1 cellular context compared by ENCODE assay signal in the genomic region with DNA sequence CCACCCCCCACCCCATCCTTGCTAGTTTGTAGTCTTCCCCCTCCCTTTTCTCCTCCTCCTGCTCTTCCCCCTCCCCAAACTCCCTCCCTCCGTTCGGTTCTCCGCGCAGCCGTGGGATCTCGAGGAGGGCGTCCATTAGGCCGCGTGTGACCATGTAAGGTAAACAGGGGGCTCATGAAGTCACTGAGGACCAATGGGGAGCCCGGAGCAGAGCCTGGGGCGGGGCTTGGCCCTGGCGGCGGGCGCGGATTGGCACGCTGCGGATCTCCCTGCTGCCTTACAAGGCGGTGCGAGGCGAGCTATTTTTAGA.
TF ChIP-seq lines count a peak whose summit lies in the region.

No MANE protein-coding gene starts in this region.

TF ChIP-seq in K562, 482 proteins besides CTCF, POLR2A, EP300 and RAD21 (continued from another document and continues in another):
- TF ChIP-seq, protein P1, sequence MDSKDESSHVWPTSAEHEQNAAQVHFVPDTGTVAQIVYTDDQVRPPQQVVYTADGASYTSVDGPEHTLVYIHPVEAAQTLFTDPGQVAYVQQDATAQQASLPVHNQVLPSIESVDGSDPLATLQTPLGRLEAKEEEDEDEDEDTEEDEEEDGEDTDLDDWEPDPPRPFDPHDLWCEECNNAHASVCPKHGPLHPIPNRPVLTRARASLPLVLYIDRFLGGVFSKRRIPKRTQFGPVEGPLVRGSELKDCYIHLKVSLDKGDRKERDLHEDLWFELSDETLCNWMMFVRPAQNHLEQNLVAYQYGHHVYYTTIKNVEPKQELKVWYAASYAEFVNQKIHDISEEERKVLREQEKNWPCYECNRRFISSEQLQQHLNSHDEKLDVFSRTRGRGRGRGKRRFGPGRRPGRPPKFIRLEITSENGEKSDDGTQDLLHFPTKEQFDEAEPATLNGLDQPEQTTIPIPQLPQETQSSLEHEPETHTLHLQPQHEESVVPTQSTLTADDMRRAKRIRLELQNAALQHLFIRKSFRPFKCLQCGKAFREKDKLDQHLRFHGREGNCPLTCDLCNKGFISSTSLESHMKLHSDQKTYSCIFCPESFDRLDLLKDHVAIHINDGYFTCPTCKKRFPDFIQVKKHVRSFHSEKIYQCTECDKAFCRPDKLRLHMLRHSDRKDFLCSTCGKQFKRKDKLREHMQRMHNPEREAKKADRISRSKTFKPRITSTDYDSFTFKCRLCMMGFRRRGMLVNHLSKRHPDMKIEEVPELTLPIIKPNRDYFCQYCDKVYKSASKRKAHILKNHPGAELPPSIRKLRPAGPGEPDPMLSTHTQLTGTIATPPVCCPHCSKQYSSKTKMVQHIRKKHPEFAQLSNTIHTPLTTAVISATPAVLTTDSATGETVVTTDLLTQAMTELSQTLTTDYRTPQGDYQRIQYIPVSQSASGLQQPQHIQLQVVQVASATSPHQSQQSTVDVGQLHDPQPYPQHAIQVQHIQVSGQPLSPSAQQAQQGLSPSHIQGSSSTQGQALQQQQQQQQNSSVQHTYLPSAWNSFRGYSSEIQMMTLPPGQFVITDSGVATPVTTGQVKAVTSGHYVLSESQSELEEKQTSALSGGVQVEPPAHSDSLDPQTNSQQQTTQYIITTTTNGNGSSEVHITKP (IDR thresholded peaks at IDR 0.05; ENCODE audit: partially characterized antibody): no peak
- TF ChIP-seq ZNF431 (CRISPR knock-in tag; IDR thresholded peaks at IDR 0.05) (no peak), BRCA1 (IDR thresholded peaks at IDR 0.05) (no peak), BRCA1 (CRISPR knock-in tag; IDR thresholded peaks at IDR 0.05) (no peak), CEBPB (tag; IDR thresholded peaks at IDR 0.05) (no peak), JUND (IDR thresholded peaks at IDR 0.05; ENCODE audit: borderline replicate concordance, low read depth, low read length) (peak; percentile 54), JUND (tag; IDR thresholded peaks at IDR 0.05; ENCODE audit: borderline replicate concordance, low read depth, low read length) (no peak; the same call in 2 of the 3 replicates), SMARCA5 (IDR thresholded peaks at IDR 0.05) (no peak), CREBBP (IDR thresholded peaks at IDR 0.05; ENCODE audit: low read depth, low read length) (no peak), TFE3 (CRISPR knock-in tag; IDR thresholded peaks at IDR 0.05) (no peak), HNRNPLL (IDR thresholded peaks at IDR 0.05; ENCODE audit: low read depth, low read length, poor library complexity, severe bottlenecking) (no peak), SMAD3 (CRISPR knock-in tag; conservative IDR thresholded peaks at IDR 0.05) (no peak), MXI1 (IDR thresholded peaks at IDR 0.05; ENCODE audit: low read depth, low read length) (no peak), ZNF280B (CRISPR knock-in tag; IDR thresholded peaks at IDR 0.05) (no peak), HMGN3 (IDR thresholded peaks at IDR 0.05; ENCODE audit: borderline replicate concordance, extremely low read depth, insufficient read length, low read depth, low read length) (no peak), RERE (CRISPR knock-in tag; IDR thresholded peaks at IDR 0.05; ENCODE audit: borderline replicate concordance) (no peak), MITF (IDR thresholded peaks at IDR 0.05) (no peak), NFYB (IDR thresholded peaks at IDR 0.05; ENCODE audit: extremely low read depth, insufficient read length) (peak; percentile 57), KLF13 (tag; IDR thresholded peaks at IDR 0.05; ENCODE audit: borderline replicate concordance, low read depth) (no peak), TEAD2 (tag; IDR thresholded peaks at IDR 0.05) (no peak), FOS (IDR thresholded peaks at IDR 0.05; ENCODE audit: extremely low read depth, insufficient read length) (peak; percentile 61), RUNX1 (IDR thresholded peaks at IDR 0.05; ENCODE audit: low read depth) (no peak), ZC3H11A (IDR thresholded peaks at IDR 0.05; ENCODE audit: low read depth, low read length) (no peak), SNIP1 (IDR thresholded peaks at IDR 0.05; ENCODE audit: low read depth) (no peak), E2F1 (CRISPR knock-in tag; IDR thresholded peaks at IDR 0.05) (no peak), NCOA6 (IDR thresholded peaks at IDR 0.05) (no peak), CEBPG (CRISPR knock-in tag; IDR thresholded peaks at IDR 0.05) (no peak), CEBPG (tag; conservative IDR thresholded peaks at IDR 0.05 in 1 of 2, IDR thresholded peaks at IDR 0.05 in 1 of 2) (no peak), ZNF696 (CRISPR knock-in tag; conservative IDR thresholded peaks at IDR 0.05) (no peak), ZKSCAN8 (CRISPR knock-in tag; IDR thresholded peaks at IDR 0.05) (no peak), HMG20A (CRISPR knock-in tag; conservative IDR thresholded peaks at IDR 0.05) (no peak), ZNF133 (CRISPR knock-in tag; IDR thresholded peaks at IDR 0.05) (no peak)
- TF ChIP-seq, protein P2, sequence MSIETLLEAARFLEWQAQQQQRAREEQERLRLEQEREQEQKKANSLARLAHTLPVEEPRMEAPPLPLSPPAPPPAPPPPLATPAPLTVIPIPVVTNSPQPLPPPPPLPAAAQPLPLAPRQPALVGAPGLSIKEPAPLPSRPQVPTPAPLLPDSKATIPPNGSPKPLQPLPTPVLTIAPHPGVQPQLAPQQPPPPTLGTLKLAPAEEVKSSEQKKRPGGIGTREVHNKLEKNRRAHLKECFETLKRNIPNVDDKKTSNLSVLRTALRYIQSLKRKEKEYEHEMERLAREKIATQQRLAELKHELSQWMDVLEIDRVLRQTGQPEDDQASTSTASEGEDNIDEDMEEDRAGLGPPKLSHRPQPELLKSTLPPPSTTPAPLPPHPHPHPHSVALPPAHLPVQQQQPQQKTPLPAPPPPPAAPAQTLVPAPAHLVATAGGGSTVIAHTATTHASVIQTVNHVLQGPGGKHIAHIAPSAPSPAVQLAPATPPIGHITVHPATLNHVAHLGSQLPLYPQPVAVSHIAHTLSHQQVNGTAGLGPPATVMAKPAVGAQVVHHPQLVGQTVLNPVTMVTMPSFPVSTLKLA (conservative IDR thresholded peaks at IDR 0.05): peak in 1 of 2 experiments; percentile 62; a peak in 2 of 4 replicates
- TF ChIP-seq, protein P3, sequence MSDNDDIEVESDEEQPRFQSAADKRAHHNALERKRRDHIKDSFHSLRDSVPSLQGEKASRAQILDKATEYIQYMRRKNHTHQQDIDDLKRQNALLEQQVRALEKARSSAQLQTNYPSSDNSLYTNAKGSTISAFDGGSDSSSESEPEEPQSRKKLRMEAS (CRISPR knock-in tag; IDR thresholded peaks at IDR 0.05): no peak
- TF ChIP-seq, protein P4, sequence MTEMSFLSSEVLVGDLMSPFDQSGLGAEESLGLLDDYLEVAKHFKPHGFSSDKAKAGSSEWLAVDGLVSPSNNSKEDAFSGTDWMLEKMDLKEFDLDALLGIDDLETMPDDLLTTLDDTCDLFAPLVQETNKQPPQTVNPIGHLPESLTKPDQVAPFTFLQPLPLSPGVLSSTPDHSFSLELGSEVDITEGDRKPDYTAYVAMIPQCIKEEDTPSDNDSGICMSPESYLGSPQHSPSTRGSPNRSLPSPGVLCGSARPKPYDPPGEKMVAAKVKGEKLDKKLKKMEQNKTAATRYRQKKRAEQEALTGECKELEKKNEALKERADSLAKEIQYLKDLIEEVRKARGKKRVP (CRISPR knock-in tag; IDR thresholded peaks at IDR 0.05): no peak
- TF ChIP-seq, protein P5, sequence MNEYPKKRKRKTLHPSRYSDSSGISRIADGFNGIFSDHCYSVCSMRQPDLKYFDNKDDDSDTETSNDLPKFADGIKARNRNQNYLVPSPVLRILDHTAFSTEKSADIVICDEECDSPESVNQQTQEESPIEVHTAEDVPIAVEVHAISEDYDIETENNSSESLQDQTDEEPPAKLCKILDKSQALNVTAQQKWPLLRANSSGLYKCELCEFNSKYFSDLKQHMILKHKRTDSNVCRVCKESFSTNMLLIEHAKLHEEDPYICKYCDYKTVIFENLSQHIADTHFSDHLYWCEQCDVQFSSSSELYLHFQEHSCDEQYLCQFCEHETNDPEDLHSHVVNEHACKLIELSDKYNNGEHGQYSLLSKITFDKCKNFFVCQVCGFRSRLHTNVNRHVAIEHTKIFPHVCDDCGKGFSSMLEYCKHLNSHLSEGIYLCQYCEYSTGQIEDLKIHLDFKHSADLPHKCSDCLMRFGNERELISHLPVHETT (CRISPR knock-in tag; conservative IDR thresholded peaks at IDR 0.05 in 1 of 2, IDR thresholded peaks at IDR 0.05 in 1 of 2): no peak
